Comparison of ENCODE assay signal across 8 cellular contexts in genomic region chr2:44361330-44362206, GRCh38. TPM values are rescaled to one million over a fixed set of nuclear protein-coding genes. Genes with fewer than 3 reads are reported as not detected.
DNase-seq lines count a peak whose midpoint lies in the region; ATAC-seq and TF ChIP-seq lines count a peak whose summit lies in the region.

TSS of gene CAMKMT (plus strand) at chr2:44361947.
TSS of gene PREPL (minus strand) at chr2:44361494. CDS start at chr2:44346342, 15,152 bp downstream.

- ATAC-seq in GM18499 (IDR thresholded peaks at IDR 0.05; ENCODE audit: insufficient read depth, unreplicated experiment) (peak; percentile 63), HG02943 (IDR thresholded peaks at IDR 0.05; ENCODE audit: low read depth, unreplicated experiment) (peak; percentile 75), right cardiac atrium (peak; percentile 97)

- peak in 2 of 4 experiments; percentile 3 to 19 for TF ChIP-seq CTCF in uterus (IDR thresholded peaks at IDR 0.05)

- peak within 1 kb of the TSS; percentile 79 for H3K4me3 ChIP-seq in right cardiac atrium (ENCODE audit: low read length)
- H3K4me3 ChIP-seq in uterus, result peak within 1 kb of the TSS; percentile 76 to 99

- no peaks in the 10 kb centered on the region for H3K9me3 ChIP-seq in right cardiac atrium (ENCODE audit: control insufficient read depth, low read length)
- no peaks in the 10 kb centered on the region for H3K9me3 ChIP-seq in uterus

- H3K27me3 ChIP-seq in right cardiac atrium (ENCODE audit: control insufficient read depth, insufficient read depth), result no peaks in the 10 kb centered on the region
- H3K27me3 ChIP-seq in uterus, result no peaks in the 10 kb centered on the region

- under 1% methylated on average over 57 of the region's 57 CpGs for WGBS in right cardiac atrium

- TF ChIP-seq POLR2A in uterus (IDR thresholded peaks at IDR 0.05), result peak; percentile 61 to 68

- peaks cover 2% of the 10 kb centered on the region for H3K4me1 ChIP-seq in right cardiac atrium (ENCODE audit: control insufficient read depth, insufficient read depth, low read length)
- H3K4me1 ChIP-seq in uterus, result peaks cover 0 to 5% of the 10 kb centered on the region in 2 donors

- DNase-seq in NCI-H187 treated with DMSO at 0.1 percent for 48 hours (lab: John Stamatoyannopoulos, UW), result peak; percentile 94
- DNase-seq in anterior cingulate cortex (lab: John Stamatoyannopoulos, UW), result peak; percentile 82 to 98 (median 96)
- DNase-seq in right cardiac atrium, result peak; percentile 98 to 99 (median 99)
- peak; percentile 93 for DNase-seq in pulmonary artery endothelial cell (ENCODE audit: low read depth, low spot score)
- DNase-seq in uterus, result peak; percentile 97 to 99

- intact Hi-C loops in T-helper 2 cell treated with Interferon-gamma antibody and Interleukin-4, amounts not matched to agents 100 ng/mL and 5 ng/mL, for 36 hours (cut with micrococcal nuclease), result loop anchor here (1.0 to 5.0 kb wide), 5 partner anchors 124 to 1206 kb away; partner anchors contain the start of gene PPM1B
- intact Hi-C loops in right cardiac atrium (cut with DNase I) (no loop called here), uterus (cut with DNase I; ENCODE audit: low total_unique reads) (no loop called here)

- peak within 1 kb of the TSS; percentile 81 for H3K27ac ChIP-seq in right cardiac atrium (ENCODE audit: low read length)
- H3K27ac ChIP-seq in uterus, result peak within 1 kb of the TSS; percentile 97 to 98

- no peaks in the 10 kb centered on the region for H3K36me3 ChIP-seq in uterus

RNA-seq across cellular contexts. Expression of gene CAMKMT, which starts in this region (rescaled TPM):
- total RNA-seq in T-helper 2 cell treated with Interferon-gamma antibody and Interleukin-4, amounts not matched to agents 100 ng/mL and 5 ng/mL, for 36 hours, result 12.0 and 12.5 TPM in 2 replicates
- 1 to 10 TPM; 5.4 to 6.3 (median 5.8) TPM for total RNA-seq in right cardiac atrium
- polyA plus RNA-seq in right cardiac atrium, result 4.6 TPM
- total RNA-seq in pulmonary artery endothelial cell, result 5.5 and 7.6 TPM in 2 replicates
- total RNA-seq in uterus, result 10 to 100 TPM in 2 of 4 donors, 1 to 10 TPM in 2; 2.9 to 18.8 (median 11.2) TPM

RNA-seq across cellular contexts. Expression of gene PREPL, which starts in this region (rescaled TPM):
- total RNA-seq in T-helper 2 cell treated with Interferon-gamma antibody and Interleukin-4, amounts not matched to agents 100 ng/mL and 5 ng/mL, for 36 hours, result 23.8 and 24.9 TPM in 2 replicates
- total RNA-seq in right cardiac atrium (100 to 1,000 TPM in 2 of 4 donors, 10 to 100 TPM in 2; 94.1 to 104 (median 100) TPM), pulmonary artery endothelial cell (19.3 and 37.9 TPM in 2 replicates), uterus (100 to 1,000 TPM in 1 of 4 donors, 10 to 100 TPM in 3; 40.9 to 101 (median 61.1) TPM)
- 36.3 TPM for polyA plus RNA-seq in right cardiac atrium

Comparison
In these comparisons a context has a peak if more than half of its experiments do, and no peak if none do; other contexts are left out.
1. Peak in every context shown above with its lines: DNase-seq, ATAC-seq, H3K4me3 ChIP-seq and H3K27ac ChIP-seq.